ENCODE assay signal across 1 cellular context in the genomic region with DNA sequence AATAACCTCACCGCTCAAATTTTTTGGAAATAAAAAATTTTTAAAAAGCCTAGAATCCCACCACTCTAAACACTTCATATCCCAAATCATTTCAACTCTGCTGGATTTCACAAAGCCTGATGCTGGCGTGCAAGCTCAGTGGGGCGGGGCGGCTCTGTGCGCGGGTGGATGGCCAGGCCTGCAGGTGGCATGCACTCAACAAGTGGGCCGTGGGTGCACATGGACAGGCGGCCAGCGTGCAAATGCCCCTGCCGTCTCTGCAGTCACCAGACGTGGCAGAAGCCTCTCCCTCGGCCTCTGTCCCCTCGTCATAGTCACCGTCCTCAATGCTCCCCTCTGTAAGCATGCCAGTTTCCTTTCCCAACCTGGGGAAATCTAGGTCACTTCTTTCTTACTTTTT.
TF ChIP-seq lines count a peak whose summit lies in the region.

No MANE protein-coding gene starts in this region.

TF ChIP-seq in HepG2, 621 proteins besides CTCF, POLR2A, EP300 and RAD21:
- no peak for TF ChIP-seq HINFP (CRISPR knock-in tag; IDR thresholded peaks at IDR 0.05; ENCODE audit: low read depth)
